9 cellular contexts compared by ENCODE assay signal in the genomic region with DNA sequence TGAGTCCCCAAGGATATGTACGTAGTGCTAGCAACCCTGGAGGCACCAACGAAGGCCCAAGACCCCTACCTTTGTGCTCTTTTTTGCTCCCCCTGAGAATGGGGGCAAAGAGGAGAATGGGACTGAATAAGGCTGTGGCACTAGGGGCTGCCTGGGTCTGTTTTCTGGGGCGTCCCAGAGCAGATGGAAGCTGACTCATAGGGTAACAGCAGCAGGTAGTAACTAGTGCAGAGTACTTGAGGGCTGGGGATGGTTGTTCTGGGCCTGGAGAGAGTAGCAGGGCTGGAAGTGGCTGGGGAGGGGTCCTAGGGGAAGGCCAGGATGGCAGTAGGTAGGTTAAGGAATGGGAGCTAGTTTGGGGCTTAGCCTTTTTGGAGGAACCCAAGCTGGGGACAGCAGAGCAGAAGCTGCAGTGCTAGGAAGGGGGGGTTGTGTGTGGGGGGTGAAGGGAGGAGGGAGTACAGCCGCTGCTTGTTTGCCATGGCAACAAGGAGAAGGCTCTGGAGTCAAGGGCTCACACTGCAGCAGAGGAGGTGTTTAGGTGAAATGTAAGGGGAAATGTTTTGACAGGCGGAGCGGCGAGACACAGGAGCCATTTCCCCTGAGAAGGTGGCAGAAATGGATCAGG. TPM values are rescaled to one million over a fixed set of nuclear protein-coding genes. Genes with fewer than 3 reads are reported as not detected.
DNase-seq lines count a peak whose midpoint lies in the region; ATAC-seq and TF ChIP-seq lines count a peak whose summit lies in the region.
"Had no signal": no experiment of that assay in that cellular context is flagged by ENCODE, and none has a peak within 500 bp of the region (broad histone marks: within the 10 kb centered on the region; RNA-seq: fewer than 3 reads in every experiment).

No MANE protein-coding gene starts in this region.

- H3K9ac ChIP-seq in HUES64 (ENCODE audit: low read depth, low read length), result no peak overlapping the region

- H3K4me3 ChIP-seq in HUES64 (ENCODE audit: low read length) (peak overlapping the region; percentile 20), ascending aorta (peak overlapping the region in 1 of 2 donors; percentile 85), aorta (ENCODE audit: low read length in 2 of 2) (no peak overlapping the region)

- H3K36me3 Mint-ChIP-seq in mesothelial cell of epicardium, result no peaks in the 10 kb centered on the region

- no peak for ATAC-seq in HG02588 (IDR thresholded peaks at IDR 0.05; ENCODE audit: unreplicated experiment)
- ATAC-seq in GM18867 (IDR thresholded peaks at IDR 0.05; ENCODE audit: unreplicated experiment), result no peak
- ATAC-seq in aorta (ENCODE audit: low FRiP score), result no peak

- DNase-seq in AG08396 (ENCODE audit: low spot score), result peak; percentile 26
- DNase-seq in ascending aorta (ENCODE audit: low spot score in 2 of 2), result no peak
- DNase-seq in mesothelial cell of epicardium (ENCODE audit: low spot score in 2 of 2, unreplicated experiment in 2 of 2), result no peak
- no peak for DNase-seq in NK-92 (lab: John Stamatoyannopoulos, UW; ENCODE audit: unreplicated experiment)
- DNase-seq in aorta, result no peak
- DNase-seq: DMS79 had no signal

- H3K4me1 ChIP-seq in HUES64 (ENCODE audit: insufficient read depth, low read length) (peaks cover 18% of the 10 kb centered on the region), ascending aorta (peaks cover 4 to 40% of the 10 kb centered on the region in 2 donors), aorta (ENCODE audit: control insufficient read depth in 1 of 2, insufficient read depth in 2 of 2, low read length in 2 of 2) (no peaks in the 10 kb centered on the region)

- intact Hi-C loops in ascending aorta (cut with DNase I), result loop anchor here (5.0 kb wide), 2 partner anchors 83 to 213 kb away; partner anchors contain the start of gene PSMB2
- intact Hi-C loops in aorta (cut with DNase I), result loop anchor here in 1 of 2 donors (10.0 kb wide), 1 partner anchor 365 kb away; the partner anchor contains the start of gene SFPQ

- TF ChIP-seq CTCF in ascending aorta (IDR thresholded peaks at IDR 0.05) (no peak), mesothelial cell of epicardium (IDR thresholded peaks at IDR 0.05; ENCODE audit: unreplicated experiment) (no peak)

- 91% methylated on average over 7 of the region's 7 CpGs for WGBS in HUES64
- WGBS in aorta, 2 donors, result 73 to 77% methylated on average over 7 of the region's 7 CpGs

- no peaks in the 10 kb centered on the region for H3K27me3 ChIP-seq in HUES64 (ENCODE audit: insufficient read depth, low read length)
- no peaks in the 10 kb centered on the region for H3K27me3 ChIP-seq in ascending aorta
- H3K27me3 ChIP-seq in aorta (ENCODE audit: control insufficient read depth in 1 of 2, insufficient read depth in 2 of 2, low read length in 1 of 2), result no peaks in the 10 kb centered on the region

- no peak overlapping the region for H3K27ac Mint-ChIP-seq in mesothelial cell of epicardium

- H3K36me3 ChIP-seq in HUES64 (ENCODE audit: insufficient read depth, low read length), result peaks cover 44% of the 10 kb centered on the region
- peaks cover 10 to 22% of the 10 kb centered on the region in 2 donors for H3K36me3 ChIP-seq in ascending aorta
- no peaks in the 10 kb centered on the region for H3K36me3 ChIP-seq in aorta (ENCODE audit: control insufficient read depth in 1 of 2, insufficient read depth in 2 of 2, low read length in 1 of 2)

- H3K9me3 Mint-ChIP-seq in mesothelial cell of epicardium, result no peaks in the 10 kb centered on the region

- no peaks in the 10 kb centered on the region for H3K27me3 Mint-ChIP-seq in mesothelial cell of epicardium (ENCODE audit: low read depth)

- H3K9me3 ChIP-seq in HUES64 (ENCODE audit: insufficient read depth, low read depth, low read length), result no peaks in the 10 kb centered on the region
- no peaks in the 10 kb centered on the region for H3K9me3 ChIP-seq in ascending aorta
- H3K9me3 ChIP-seq in aorta (ENCODE audit: control insufficient read depth, low read length), result no peaks in the 10 kb centered on the region

- H3K27ac ChIP-seq in HUES64 (ENCODE audit: low read depth, low read length) (no peak overlapping the region; the same call in 1 of the 2 replicates), ascending aorta (peak overlapping the region; percentile 32 to 95), aorta (ENCODE audit: low read depth in 1 of 2, low read length in 2 of 2) (no peak overlapping the region)

- peak overlapping the region; percentile 95 for H3K4me3 Mint-ChIP-seq in mesothelial cell of epicardium

- H3K4me1 Mint-ChIP-seq in mesothelial cell of epicardium, result peaks cover 29% of the 10 kb centered on the region

RNA-seq across cellular contexts. Expression of gene NCDN, which starts 1.8 kb away (rescaled TPM):
- 31.5 TPM for polyA plus RNA-seq in HUES64 (2013, experiment 1 of 2)
- polyA plus RNA-seq in HUES64 (2013, experiment 2 of 2), result 23.2 TPM
- total RNA-seq in ascending aorta (20.1 TPM), mesothelial cell of epicardium (26.4 to 27.8 TPM (median 26.6 TPM) in 3 replicates), aorta (10 to 100 TPM; 20.4 to 21.7 TPM)
- 10 to 100 TPM in 1 of 2 donors, 1 to 10 TPM in 1; 4.3 to 10.8 TPM for polyA plus RNA-seq in aorta

RNA-seq across cellular contexts. Expression of gene KIAA0319L, which starts 2.2 kb away (rescaled TPM):
- 34.0 TPM for polyA plus RNA-seq in HUES64 (2013, experiment 1 of 2)
- polyA plus RNA-seq in HUES64 (2013, experiment 2 of 2), result 38.1 TPM
- total RNA-seq in ascending aorta, result 44.9 TPM
- 64.9 to 73.8 TPM (median 72.5 TPM) in 3 replicates for total RNA-seq in mesothelial cell of epicardium
- total RNA-seq in aorta, result 10 to 100 TPM; 46.0 to 58.6 TPM
- polyA plus RNA-seq in aorta, result 10 to 100 TPM in 1 of 2 donors, 1 to 10 TPM in 1; 8.3 to 29.1 TPM

RNA-seq across cellular contexts. Expression of gene TFAP2E, which starts 13.7 kb away (rescaled TPM):
- polyA plus RNA-seq in HUES64 (2013, experiment 1 of 2), result 0.20 TPM
- 0.19 TPM for polyA plus RNA-seq in HUES64 (2013, experiment 2 of 2)
- total RNA-seq in ascending aorta, result 10.2 TPM
- 2.0 to 2.9 TPM (median 2.4 TPM) in 3 replicates for total RNA-seq in mesothelial cell of epicardium
- total RNA-seq in aorta, result 1 to 10 TPM in 1 of 2 donors, under 1 TPM in 1; 0.71 to 1.0 TPM
- 1 to 10 TPM in 1 of 2 donors, not detected in 1; 1.1 TPM for polyA plus RNA-seq in aorta

Comparison
In these comparisons a context has a peak if more than half of its experiments do, and no peak if none do; other contexts are left out.
1. H3K27ac ChIP-seq: peak in ascending aorta (2 of 2); none in HUES64 (single experiment) and aorta (0 of 2).